In genomic region chr22:31083377-31083768, GRCh38 we compare ENCODE assay signal across 8 cellular contexts. TPM values are rescaled to one million over a fixed set of nuclear protein-coding genes. Genes with fewer than 3 reads are reported as not detected.
DNase-seq lines count a peak whose midpoint lies in the region; ATAC-seq and TF ChIP-seq lines count a peak whose summit lies in the region.

No MANE protein-coding gene starts in this region.

- peaks cover 2% of the 10 kb centered on the region for H3K27me3 Mint-ChIP-seq in endodermal cell (ENCODE audit: insufficient read depth)

- peak overlapping the region; percentile 92; the same call in 1 of the 2 replicates for H3K9ac ChIP-seq in DND-41 (ENCODE audit: low read depth, low read length)
- no peak overlapping the region for H3K9ac ChIP-seq in endodermal cell (ENCODE audit: extremely low read depth, low read length, poor library complexity, severe bottlenecking)
- H3K9ac ChIP-seq in parathyroid adenoma: no peak overlapping the region

- H3K4me3 ChIP-seq in DND-41 (ENCODE audit: low read depth in 1 of 2, low read length in 2 of 2) (peak overlapping the region in 1 of 2 experiments; percentile 87; a peak in 2 of 4 replicates), endodermal cell (ENCODE audit: low read length) (peak overlapping the region; percentile 86), parathyroid adenoma (ENCODE audit: low read depth, low read length) (no peak overlapping the region)

- no peak overlapping the region for H3K27ac Mint-ChIP-seq in endodermal cell

- H3K4me1 ChIP-seq in DND-41 (ENCODE audit: insufficient read depth, low read length) (peaks cover 51% of the 10 kb centered on the region), endodermal cell (ENCODE audit: control insufficient read depth, insufficient read depth, low read length) (peaks cover 13% of the 10 kb centered on the region), parathyroid adenoma (peaks cover 3% of the 10 kb centered on the region)

- peak overlapping the region; percentile 99 for H3K4me2 ChIP-seq in DND-41 (ENCODE audit: insufficient read depth, low read length)
- peak overlapping the region; percentile 5 for H3K4me2 ChIP-seq in parathyroid adenoma (ENCODE audit: low read length)

- H3K9me3 ChIP-seq in DND-41 (ENCODE audit: insufficient read depth, low read length, severe bottlenecking) (no peaks in the 10 kb centered on the region), endodermal cell (ENCODE audit: control insufficient read depth, low read length) (no peaks in the 10 kb centered on the region), parathyroid adenoma (ENCODE audit: control insufficient read depth, low read length) (no peaks in the 10 kb centered on the region)

- H2AFZ ChIP-seq in DND-41 (ENCODE audit: low read depth, low read length) (no peak overlapping the region), parathyroid adenoma (no peak overlapping the region)

- H3K27ac ChIP-seq in DND-41 (ENCODE audit: low read length) (no peak overlapping the region), endodermal cell (ENCODE audit: low read depth, low read length) (no peak overlapping the region), parathyroid adenoma (peak overlapping the region; percentile 4)

- H3K36me3 ChIP-seq in DND-41 (ENCODE audit: insufficient read depth, low read length) (peaks cover 15% of the 10 kb centered on the region), endodermal cell (ENCODE audit: control insufficient read depth, insufficient read depth, low read length) (no peaks in the 10 kb centered on the region), parathyroid adenoma (ENCODE audit: control insufficient read depth, insufficient read depth, low read length) (no peaks in the 10 kb centered on the region)

- no peaks in the 10 kb centered on the region for H3K27me3 ChIP-seq in DND-41 (ENCODE audit: insufficient read depth, low read length, poor library complexity)
- no peaks in the 10 kb centered on the region for H3K27me3 ChIP-seq in endodermal cell (ENCODE audit: control insufficient read depth, insufficient read depth, low read length, poor library complexity, severe bottlenecking)
- H3K27me3 ChIP-seq in parathyroid adenoma (ENCODE audit: control insufficient read depth, insufficient read depth, low read length): no peaks in the 10 kb centered on the region

- no peaks in the 10 kb centered on the region for H3K36me3 Mint-ChIP-seq in endodermal cell (ENCODE audit: low read depth)

- TF ChIP-seq CTCF in DND-41 (IDR thresholded peaks at IDR 0.05; ENCODE audit: borderline replicate concordance, extremely low read depth, low read length, poor library complexity, severe bottlenecking) (no peak), endodermal cell (conservative IDR thresholded peaks at IDR 0.05) (no peak), parathyroid adenoma (IDR thresholded peaks at IDR 0.05) (no peak)

- H3K79me2 ChIP-seq in DND-41 (ENCODE audit: insufficient read depth, low read length): peaks cover 23% of the 10 kb centered on the region
- no peaks in the 10 kb centered on the region for H3K79me2 ChIP-seq in parathyroid adenoma

- 90 to 100% methylated on average over 1 to 3 of the region's 3 CpGs for WGBS in endodermal cell (ENCODE audit: insufficient coverage in 1 of 2, insufficient read length in 1 of 2), 2 experiments

- ATAC-seq in DND-41 (ENCODE audit: insufficient read depth, low read depth) (no peak), HG03378 (IDR thresholded peaks at IDR 0.05; ENCODE audit: unreplicated experiment) (no peak), HG03442 (IDR thresholded peaks at IDR 0.05; ENCODE audit: unreplicated experiment) (no peak)

- peak overlapping the region; percentile 84 for H3K4me3 Mint-ChIP-seq in endodermal cell

- H3K9me3 Mint-ChIP-seq in endodermal cell: no peaks in the 10 kb centered on the region

- peaks cover 32% of the 10 kb centered on the region for H3K4me1 Mint-ChIP-seq in endodermal cell

- H4K20me1 ChIP-seq in DND-41 (ENCODE audit: insufficient read depth, low read length): no peaks in the 10 kb centered on the region; the same call in 1 of the 2 replicates

- DNase-seq in DND-41 (no peak), NCI-H2196 treated with DMSO at 0.1 percent for 48 hours (lab: John Stamatoyannopoulos, UW; ENCODE audit: unreplicated experiment) (peak; percentile 29), endodermal cell (no peak), AG08396 (ENCODE audit: low spot score) (no peak), middle frontal gyrus (ENCODE audit: extremely low spot score, low spot score) (no peak)

RNA-seq across cellular contexts. Expression of gene SMTN, which starts 2.3 kb away (rescaled TPM):
- 10 to 100 TPM; 23.6 to 35.8 TPM for total RNA-seq in endodermal cell
- 31.8 TPM for polyA plus RNA-seq in endodermal cell (2013, experiment 1 of 2)
- polyA plus RNA-seq in endodermal cell (2013, experiment 2 of 2): 25.8 TPM

RNA-seq across cellular contexts. Expression of gene SELENOM, which starts 24.0 kb away (rescaled TPM):
- total RNA-seq in endodermal cell: 10 to 100 TPM in 1 of 2 donors, 1 to 10 TPM in 1; 8.0 to 10.4 TPM
- 27.7 TPM for polyA plus RNA-seq in endodermal cell (2013, experiment 1 of 2)
- 20.3 TPM for polyA plus RNA-seq in endodermal cell (2013, experiment 2 of 2)

RNA-seq across cellular contexts. Expression of gene INPP5J, which starts 39.4 kb away (rescaled TPM):
- total RNA-seq in endodermal cell: 1 to 10 TPM; 3.5 to 5.4 TPM
- 2.8 TPM for polyA plus RNA-seq in endodermal cell (2013, experiment 1 of 2)
- polyA plus RNA-seq in endodermal cell (2013, experiment 2 of 2): 2.0 TPM

RNA-seq across cellular contexts. Expression of gene PLA2G3, which starts 56.9 kb away (rescaled TPM):
- total RNA-seq in endodermal cell: 1 to 10 TPM; 4.1 to 4.6 TPM
- polyA plus RNA-seq in endodermal cell (2013, experiment 1 of 2): 13.1 TPM
- 15.3 TPM for polyA plus RNA-seq in endodermal cell (2013, experiment 2 of 2)
